Comparison of ENCODE assay signal across 12 cellular contexts in genomic region chr1:99557556-99558256, GRCh38.
A peak's percentile ranks its signal among the peaks of the same experiment; 100 is the strongest.
DNase-seq lines count a peak whose midpoint lies in the region; FAIRE-seq and TF ChIP-seq lines count a peak whose summit lies in the region.
"Had no signal": no experiment of that assay in that cellular context is flagged by ENCODE, and none has a peak within 500 bp of the region (broad histone marks: within the 10 kb centered on the region; RNA-seq: fewer than 3 reads in every experiment).

No MANE protein-coding gene starts in this region.

- H3K27ac Mint-ChIP-seq in activated T-helper 1 cell treated with anti-CD3 and anti-CD28 coated beads, Interleukin-12 subunit alpha, Interleukin-12 subunit beta, Interleukin-2, Interleukin-4 antibody, amounts not matched to agents 30 ng/mL and 10 ng/mL and 1 ng/mL, durations not matched to agents 14 hours and 24 hours and 36 hours = no peak overlapping the region
- H3K27ac Mint-ChIP-seq in activated CD4-positive, alpha-beta T cell treated with anti-CD3 and anti-CD28 coated beads, Interleukin-2, amount 10 ng/mL, durations not matched to agents 24 days and 14 days = no peak overlapping the region

- no peaks in the 10 kb centered on the region for H3K36me3 ChIP-seq in endothelial cell of umbilical vein (ENCODE audit: control insufficient read depth in 2 of 2, extremely low read depth in 1 of 2, insufficient read depth in 2 of 2, low read length in 2 of 2)
- H3K36me3 ChIP-seq: neutrophil had no signal

- CTCF ChIA-PET in endothelial cell of umbilical vein (lab: Charles Lee) = interaction anchor here (1.1 to 1.3 kb wide), 2 partner anchors 32 to 76 kb away, joined by 3 to 4 read pairs; no protein-coding TSS in a partner anchor

- no peak overlapping the region for H2AFZ ChIP-seq in endothelial cell of umbilical vein (ENCODE audit: low read depth, low read length)

- H3K9me3 Mint-ChIP-seq in activated T-helper 1 cell treated with anti-CD3 and anti-CD28 coated beads, Interleukin-12 subunit alpha, Interleukin-12 subunit beta, Interleukin-2, Interleukin-4 antibody, amounts not matched to agents 30 ng/mL and 10 ng/mL and 1 ng/mL, durations not matched to agents 14 hours and 24 hours and 36 hours = no peaks in the 10 kb centered on the region
- H3K9me3 Mint-ChIP-seq in activated CD4-positive, alpha-beta T cell treated with anti-CD3 and anti-CD28 coated beads, Interleukin-2, amount 10 ng/mL, durations not matched to agents 24 days and 14 days = no peaks in the 10 kb centered on the region

- no peak overlapping the region for H3K4me3 Mint-ChIP-seq in activated T-helper 1 cell treated with anti-CD3 and anti-CD28 coated beads, Interleukin-12 subunit alpha, Interleukin-12 subunit beta, Interleukin-2, Interleukin-4 antibody, amounts not matched to agents 30 ng/mL and 10 ng/mL and 1 ng/mL, durations not matched to agents 14 hours and 24 hours and 36 hours
- H3K4me3 Mint-ChIP-seq in activated CD4-positive, alpha-beta T cell treated with anti-CD3 and anti-CD28 coated beads, Interleukin-2, amount 10 ng/mL, durations not matched to agents 24 days and 14 days = no peak overlapping the region

- no peak overlapping the region for H3K4me2 ChIP-seq in endothelial cell of umbilical vein (ENCODE audit: insufficient read depth, low read length)

- DNase-seq in DMS53 (lab: John Stamatoyannopoulos, UW) (peak; percentile 34), DMS53 treated with DMSO at 0.1 percent for 48 hours (lab: John Stamatoyannopoulos, UW; ENCODE audit: unreplicated experiment) (no peak), HS-27A (ENCODE audit: low read depth) (peak; percentile 57), endothelial cell of umbilical vein (ENCODE audit: low read depth, low spot score) (peak; percentile 44), stromal cell of bone marrow (ENCODE audit: low read depth) (peak; percentile 89), GDM1 (lab: John Stamatoyannopoulos, UW) (no peak)
- no peak for DNase-seq in activated T-helper 1 cell treated with anti-CD3 and anti-CD28 coated beads, Interleukin-12 subunit alpha, Interleukin-12 subunit beta, Interleukin-2, Interleukin-4 antibody, amounts not matched to agents 30 ng/mL and 10 ng/mL and 1 ng/mL, durations not matched to agents 14 hours and 24 hours and 36 hours (ENCODE audit: low spot score)
- no peak for DNase-seq in activated CD4-positive, alpha-beta T cell treated with anti-CD3 and anti-CD28 coated beads, Interleukin-2, amount 10 ng/mL, durations not matched to agents 24 days and 14 days
- DNase-seq: activated gamma-delta T cell, NCI-H1417 treated with DMSO at 0.1 percent for 48 hours had no signal

- dilution Hi-C loops in endothelial cell of umbilical vein (cut with MboI; ENCODE audit: extremely low pct_ligation_motif_present, low sequenced_read_pairs) = no loop called here

- no peak overlapping the region for H3K27ac ChIP-seq in endothelial cell of umbilical vein (ENCODE audit: insufficient read depth, low read depth, low read length)
- H3K27ac ChIP-seq: 22Rv1, neutrophil had no signal

- no peak for TF ChIP-seq POLR2A in endothelial cell of umbilical vein (IDR thresholded peaks at IDR 0.05; ENCODE audit: low read depth, low read length)

- no TSS peak for BruUV-seq in endothelial cell of umbilical vein (replicated peaks; lab: Mats Ljungman, UMichigan)

- no peaks in the 10 kb centered on the region for H3K9me1 ChIP-seq in endothelial cell of umbilical vein (replicated peaks; ENCODE audit: control insufficient read depth, extremely low read depth, insufficient read depth, low read length)

- POLR2A ChIA-PET in endothelial cell of umbilical vein (lab: Charles Lee) = interaction anchor here (0.7 kb wide), 1 partner anchor 10 kb away, joined by 7 read pairs; no protein-coding TSS in a partner anchor

- H3K4me3 ChIP-seq in endothelial cell of umbilical vein (replicated peaks in 1 of 3; ENCODE audit: insufficient read depth in 1 of 3, low read depth in 1 of 3, low read length in 3 of 3) = no peak overlapping the region

- peak; percentile 63 for FAIRE-seq in endothelial cell of umbilical vein (lab: Jason Lieb, UNC)

- H3K4me1 Mint-ChIP-seq in activated T-helper 1 cell treated with anti-CD3 and anti-CD28 coated beads, Interleukin-12 subunit alpha, Interleukin-12 subunit beta, Interleukin-2, Interleukin-4 antibody, amounts not matched to agents 30 ng/mL and 10 ng/mL and 1 ng/mL, durations not matched to agents 14 hours and 24 hours and 36 hours (ENCODE audit: low read depth) = no peaks in the 10 kb centered on the region
- no peaks in the 10 kb centered on the region for H3K4me1 Mint-ChIP-seq in activated CD4-positive, alpha-beta T cell treated with anti-CD3 and anti-CD28 coated beads, Interleukin-2, amount 10 ng/mL, durations not matched to agents 24 days and 14 days

- no peak overlapping the region for H3K9ac ChIP-seq in endothelial cell of umbilical vein (replicated peaks; ENCODE audit: extremely low read depth, insufficient read depth, low read length)

- H3K27me3 ChIP-seq in endothelial cell of umbilical vein (ENCODE audit: control insufficient read depth in 2 of 2, insufficient read depth in 2 of 2, low read length in 2 of 2) = no peaks in the 10 kb centered on the region
- H3K27me3 ChIP-seq: neutrophil had no signal

- H3K9me3 ChIP-seq in endothelial cell of umbilical vein (replicated peaks; ENCODE audit: control insufficient read depth, insufficient read depth, low read length) = no peaks in the 10 kb centered on the region
- H3K9me3 ChIP-seq: neutrophil had no signal

- no peaks in the 10 kb centered on the region for H3K79me2 ChIP-seq in endothelial cell of umbilical vein (ENCODE audit: control insufficient read depth, insufficient read depth, low read length)

- H3K36me3 Mint-ChIP-seq in activated T-helper 1 cell treated with anti-CD3 and anti-CD28 coated beads, Interleukin-12 subunit alpha, Interleukin-12 subunit beta, Interleukin-2, Interleukin-4 antibody, amounts not matched to agents 30 ng/mL and 10 ng/mL and 1 ng/mL, durations not matched to agents 14 hours and 24 hours and 36 hours (ENCODE audit: low read depth) = no peaks in the 10 kb centered on the region
- H3K36me3 Mint-ChIP-seq in activated CD4-positive, alpha-beta T cell treated with anti-CD3 and anti-CD28 coated beads, Interleukin-2, amount 10 ng/mL, durations not matched to agents 24 days and 14 days (ENCODE audit: low read depth) = no peaks in the 10 kb centered on the region

- TF ChIP-seq CTCF in endothelial cell of umbilical vein (IDR thresholded peaks at IDR 0.05; ENCODE audit: extremely low read depth in 1 of 2, insufficient read depth in 1 of 2, low read depth in 1 of 2, low read length in 2 of 2) = no peak

- peaks cover 9% of the 10 kb centered on the region for H3K4me1 ChIP-seq in endothelial cell of umbilical vein (ENCODE audit: control insufficient read depth, extremely low read depth, insufficient read depth, low read length)

- H4K20me1 ChIP-seq in endothelial cell of umbilical vein (replicated peaks; ENCODE audit: control insufficient read depth, extremely low read depth, insufficient read depth, low read length) = no peaks in the 10 kb centered on the region

- no peaks in the 10 kb centered on the region for H3K27me3 Mint-ChIP-seq in activated T-helper 1 cell treated with anti-CD3 and anti-CD28 coated beads, Interleukin-12 subunit alpha, Interleukin-12 subunit beta, Interleukin-2, Interleukin-4 antibody, amounts not matched to agents 30 ng/mL and 10 ng/mL and 1 ng/mL, durations not matched to agents 14 hours and 24 hours and 36 hours (ENCODE audit: insufficient read depth)
- H3K27me3 Mint-ChIP-seq in activated CD4-positive, alpha-beta T cell treated with anti-CD3 and anti-CD28 coated beads, Interleukin-2, amount 10 ng/mL, durations not matched to agents 24 days and 14 days = peaks cover 3% of the 10 kb centered on the region

- intact Hi-C loops in endothelial cell of umbilical vein (cut with micrococcal nuclease) = no loop called here
- intact Hi-C loops in activated T-helper 1 cell treated with anti-CD3 and anti-CD28 coated beads, Interleukin-12 subunit alpha, Interleukin-12 subunit beta, Interleukin-2, Interleukin-4 antibody, amounts not matched to agents 30 ng/mL and 10 ng/mL and 1 ng/mL, durations not matched to agents 14 hours and 24 hours and 36 hours (cut with micrococcal nuclease) = no loop called here
- intact Hi-C loops in activated CD4-positive, alpha-beta T cell treated with anti-CD3 and anti-CD28 coated beads, Interleukin-2, amount 10 ng/mL, durations not matched to agents 24 days and 14 days (cut with micrococcal nuclease) = no loop called here

TF ChIP-seq in endothelial cell of umbilical vein, 7 proteins besides CTCF, POLR2A, EP300 and RAD21:
- TF ChIP-seq MAX (IDR thresholded peaks at IDR 0.05; ENCODE audit: insufficient read depth, insufficient read length) (no peak), JUN (IDR thresholded peaks at IDR 0.05; ENCODE audit: borderline replicate concordance, insufficient read depth, insufficient read length, low read depth) (peak; percentile 59), MYC (IDR thresholded peaks at IDR 0.05; ENCODE audit: low read depth, low read length) (no peak), FOS (IDR thresholded peaks at IDR 0.05; ENCODE audit: borderline replicate concordance, insufficient read depth, low read length) (peak; percentile 86)

Comparison
In these comparisons a context has a peak if more than half of its experiments do, and no peak if none do; other contexts are left out.
1. DNase-seq: peak in DMS53 (single experiment), HS-27A (single experiment), endothelial cell of umbilical vein (single experiment) and stromal cell of bone marrow (single experiment); none in DMS53 treated with DMSO at 0.1 percent for 48 hours (single experiment), activated T-helper 1 cell treated with anti-CD3 and anti-CD28 coated beads, Interleukin-12 subunit alpha, Interleukin-12 subunit beta, Interleukin-2, Interleukin-4 antibody, amounts not matched to agents 30 ng/mL and 10 ng/mL and 1 ng/mL, durations not matched to agents 14 hours and 24 hours and 36 hours (single experiment), activated CD4-positive, alpha-beta T cell treated with anti-CD3 and anti-CD28 coated beads, Interleukin-2, amount 10 ng/mL, durations not matched to agents 24 days and 14 days (single experiment) and GDM1 (single experiment).